In the genomic region with DNA sequence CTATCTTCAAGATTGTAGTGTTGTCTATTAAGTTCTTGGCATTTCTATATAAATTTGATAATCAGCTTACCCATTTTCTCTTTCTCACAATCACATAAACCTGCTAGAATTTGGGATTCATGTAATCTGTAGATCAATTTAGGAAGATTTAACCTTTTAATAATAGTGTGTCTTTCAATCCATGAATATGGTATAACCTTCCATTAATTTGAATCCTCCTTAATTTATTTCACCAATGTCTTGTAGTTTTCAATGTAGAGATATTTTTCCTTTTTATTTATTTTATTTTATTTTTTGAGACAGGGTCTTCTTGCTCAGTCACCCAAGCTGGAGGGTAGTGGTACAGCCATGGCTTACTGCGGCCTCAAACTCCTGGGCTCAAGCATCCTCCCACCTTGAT, we compare ENCODE assay signal across 7 cellular contexts.
"Had no signal": no experiment of that assay in that cellular context is flagged by ENCODE, and none has a peak within 500 bp of the region (broad histone marks: within the 10 kb centered on the region; RNA-seq: fewer than 3 reads in every experiment).

No MANE protein-coding gene starts in this region.

- DNase-seq: GDM1, GF-D8 had no signal

- ATAC-seq: GM12878 had no signal

- H3K4me3 ChIP-seq: GM12878 had no signal

- FAIRE-seq: GM12878, GM12891, GM12892, GM18507, GM19239 had no signal
